17 cellular contexts compared by ENCODE assay signal in genomic region chr12:110548678-110549077, GRCh38. TPM values are rescaled to one million over a fixed set of nuclear protein-coding genes. Genes with fewer than 3 reads are reported as not detected.
DNase-seq lines count a peak whose midpoint lies in the region; ATAC-seq and TF ChIP-seq lines count a peak whose summit lies in the region.
"Had no signal": no experiment of that assay in that cellular context is flagged by ENCODE, and none has a peak within 500 bp of the region (broad histone marks: within the 10 kb centered on the region; RNA-seq: fewer than 3 reads in every experiment).

No MANE protein-coding gene starts in this region.

- no peaks in the 10 kb centered on the region for H3K9me2 ChIP-seq in SK-N-SH

- H3K9ac ChIP-seq in SK-N-SH (no peak overlapping the region), adipocyte (ENCODE audit: low read length) (peak overlapping the region; percentile 27)
- H3K9ac ChIP-seq: parathyroid adenoma had no signal

- H3K9me3 Mint-ChIP-seq in stimulated activated naive B cell treated with anti-CD40 and anti-IgM and Interleukin-4, amounts not matched to agents 10 μg/mL and 1 μg/mL and 100 μg/mL, for 72 hours = no peaks in the 10 kb centered on the region
- H3K9me3 Mint-ChIP-seq: T-helper 2 cell treated with Interferon-gamma antibody and Interleukin-4, amounts not matched to agents 5 μg/mL and 100 μg/mL, for 36 hours had no signal

- TF ChIP-seq CTCF in SK-N-SH (IDR thresholded peaks at IDR 0.05) = no peak
- no peak for TF ChIP-seq CTCF in heart right ventricle (IDR thresholded peaks at IDR 0.05)

- WGBS in SK-N-SH (ENCODE audit: low lambda C conversion rate) = 74% methylated on average over 6 of the region's 7 CpGs
- WGBS in heart right ventricle, 2 donors = 55 to 69% methylated on average over 7 of the region's 7 CpGs

- peak overlapping the region; percentile 72 for H3K27ac Mint-ChIP-seq in stimulated activated naive B cell treated with anti-CD40 and anti-IgM and Interleukin-4, amounts not matched to agents 10 μg/mL and 1 μg/mL and 100 μg/mL, for 72 hours
- H3K27ac Mint-ChIP-seq: T-helper 2 cell treated with Interferon-gamma antibody and Interleukin-4, amounts not matched to agents 5 μg/mL and 100 μg/mL, for 36 hours had no signal

- peaks cover 25 to 57% of the 10 kb centered on the region in 2 donors for H3K4me1 Mint-ChIP-seq in stimulated activated naive B cell treated with anti-CD40 and anti-IgM and Interleukin-4, amounts not matched to agents 10 μg/mL and 1 μg/mL and 100 μg/mL, for 72 hours

- peaks cover 30% of the 10 kb centered on the region for H4K20me1 ChIP-seq in SK-N-SH (ENCODE audit: insufficient read depth)

- no peak for TF ChIP-seq EP300 in SK-N-SH (IDR thresholded peaks at IDR 0.05; ENCODE audit: borderline replicate concordance in 1 of 2, low read depth in 1 of 2, low read length in 1 of 2)

- CTCF ChIA-PET in SK-N-SH (lab: Yijun Ruan, JAX) = interaction anchor here (0.9 to 6.9 kb wide), 5 partner anchors 38 to 108 kb away, joined by 3 to 87 read pairs (median 4); partner anchors contain the start of genes ARPC3 and FAM216A

- TF ChIP-seq RAD21 in SK-N-SH (IDR thresholded peaks at IDR 0.05; ENCODE audit: low read length) = no peak

- POLR2A ChIA-PET in SK-N-SH (lab: Yijun Ruan, JAX) = interaction anchor here (0.5 kb wide), 1 partner anchor 81 kb away, joined by 4 read pairs; the partner anchor contains the start of gene GPN3

- H3K4me3 Mint-ChIP-seq in stimulated activated naive B cell treated with anti-CD40 and anti-IgM and Interleukin-4, amounts not matched to agents 10 μg/mL and 1 μg/mL and 100 μg/mL, for 72 hours = no peak overlapping the region
- H3K4me3 Mint-ChIP-seq: T-helper 2 cell treated with Interferon-gamma antibody and Interleukin-4, amounts not matched to agents 5 μg/mL and 100 μg/mL, for 36 hours had no signal

- H3K9me3 ChIP-seq in SK-N-SH (no peaks in the 10 kb centered on the region), adipocyte (ENCODE audit: control insufficient read depth, low read length) (no peaks in the 10 kb centered on the region), heart right ventricle (no peaks in the 10 kb centered on the region)

- H3K36me3 Mint-ChIP-seq in stimulated activated naive B cell treated with anti-CD40 and anti-IgM and Interleukin-4, amounts not matched to agents 10 μg/mL and 1 μg/mL and 100 μg/mL, for 72 hours = peaks cover 33 to 46% of the 10 kb centered on the region in 2 donors

- peaks cover 36% of the 10 kb centered on the region for H3K79me2 ChIP-seq in SK-N-SH (ENCODE audit: insufficient read depth)

- peaks cover 42% of the 10 kb centered on the region for H3F3A ChIP-seq in SK-N-SH (replicated peaks; ENCODE audit: insufficient read depth)

- H3K36me3 ChIP-seq in SK-N-SH (replicated peaks in 1 of 2; ENCODE audit: control insufficient read depth in 1 of 2, insufficient read depth in 2 of 2, low read length in 1 of 2) (peaks cover 5 to 18% of the 10 kb centered on the region in 2 experiments), adipocyte (ENCODE audit: control insufficient read depth, insufficient read depth, low read length, severe bottlenecking) (peaks cover 15% of the 10 kb centered on the region), heart right ventricle (peaks cover 0 to 54% (median 0%) of the 10 kb centered on the region in 9 donors)

- peaks cover 3 to 21% of the 10 kb centered on the region in 2 experiments; a peak in 3 of 4 replicates for H3K4me1 ChIP-seq in SK-N-SH (ENCODE audit: control insufficient read depth in 1 of 2, insufficient read depth in 2 of 2, low read depth in 1 of 2, low read length in 1 of 2)
- peaks cover 58% of the 10 kb centered on the region for H3K4me1 ChIP-seq in adipocyte (ENCODE audit: control insufficient read depth, insufficient read depth, low read length)
- peaks cover 5 to 74% (median 44%) of the 10 kb centered on the region in 9 donors for H3K4me1 ChIP-seq in heart right ventricle

- H3K27ac ChIP-seq in SK-N-SH (ENCODE audit: low read depth in 2 of 2, low read length in 1 of 2) (peak overlapping the region in 1 of 2 experiments; percentile 5; a peak in 1 of 4 replicates), heart right ventricle (peak overlapping the region in 9 of 10 donors; percentile 26 to 75 (median 54))
- H3K27ac ChIP-seq: 22Rv1, parathyroid adenoma had no signal

- H3K27me3 ChIP-seq in SK-N-SH (ENCODE audit: insufficient read depth) (no peaks in the 10 kb centered on the region), adipocyte (replicated peaks; ENCODE audit: control insufficient read depth, insufficient read depth, low read length) (no peaks in the 10 kb centered on the region), heart right ventricle (no peaks in the 10 kb centered on the region)

- H3K27me3 Mint-ChIP-seq in stimulated activated naive B cell treated with anti-CD40 and anti-IgM and Interleukin-4, amounts not matched to agents 10 μg/mL and 1 μg/mL and 100 μg/mL, for 72 hours = no peaks in the 10 kb centered on the region

- no peak overlapping the region for H2AFZ ChIP-seq in SK-N-SH (ENCODE audit: low read depth)
- H2AFZ ChIP-seq: parathyroid adenoma had no signal

- no peak overlapping the region for H3K4me2 ChIP-seq in SK-N-SH

- no peak for DNase-seq in SK-N-SH
- peak; percentile 41 for DNase-seq in adipocyte (ENCODE audit: low read depth)
- DNase-seq in heart right ventricle = no peak
- no peak for DNase-seq in stimulated activated naive B cell treated with anti-CD40 and anti-IgM and Interleukin-4, amounts not matched to agents 10 μg/mL and 1 μg/mL and 100 μg/mL, for 72 hours
- no peak for DNase-seq in stimulated activated CD8-positive, alpha-beta memory T cell treated with anti-CD3 and anti-CD28 coated beads, Interleukin-4, amount 100 ng/mL, for 48 hours
- DNase-seq in stimulated activated CD4-positive, alpha-beta T cell treated with anti-CD3 and anti-CD28 coated beads, Interleukin-2, amount 100 ng/mL, for 48 hours = no peak
- DNase-seq: effector CD4-positive, alpha-beta T cell; GF-D8; NCI-H2081 treated with DMSO at 0.1 percent for 48 hours; NCI-H82; RPMI8226; trophoblast cell had no signal

- ATAC-seq in SK-N-SH treated with all-trans-retinoic acid at 6 μM for 48 hours (no peak), heart right ventricle (peak in 7 of 8 donors; percentile 18 to 59 (median 55)), HG03521 (IDR thresholded peaks at IDR 0.05; ENCODE audit: unreplicated experiment) (no peak)
- no peak for ATAC-seq in stimulated activated naive B cell treated with anti-CD40 and anti-IgM and Interleukin-4, amounts not matched to agents 10 μg/mL and 1 μg/mL and 100 μg/mL, for 72 hours (replicated peaks)

- H3K4me3 ChIP-seq in SK-N-SH (ENCODE audit: low read depth in 2 of 2, low read length in 1 of 2) (no peak overlapping the region), adipocyte (ENCODE audit: low read length) (no peak overlapping the region), heart right ventricle (no peak overlapping the region)

- intact Hi-C loops in heart right ventricle (cut with DNase I) = loop anchor here in 2 of 10 donors (5.0 kb wide), 1 partner anchor 34 kb away; the partner anchor contains the start of gene PPTC7 (in 2 of the 2)

TF ChIP-seq in SK-N-SH, 30 proteins besides CTCF, POLR2A, EP300 and RAD21:
- TF ChIP-seq, protein P1, sequence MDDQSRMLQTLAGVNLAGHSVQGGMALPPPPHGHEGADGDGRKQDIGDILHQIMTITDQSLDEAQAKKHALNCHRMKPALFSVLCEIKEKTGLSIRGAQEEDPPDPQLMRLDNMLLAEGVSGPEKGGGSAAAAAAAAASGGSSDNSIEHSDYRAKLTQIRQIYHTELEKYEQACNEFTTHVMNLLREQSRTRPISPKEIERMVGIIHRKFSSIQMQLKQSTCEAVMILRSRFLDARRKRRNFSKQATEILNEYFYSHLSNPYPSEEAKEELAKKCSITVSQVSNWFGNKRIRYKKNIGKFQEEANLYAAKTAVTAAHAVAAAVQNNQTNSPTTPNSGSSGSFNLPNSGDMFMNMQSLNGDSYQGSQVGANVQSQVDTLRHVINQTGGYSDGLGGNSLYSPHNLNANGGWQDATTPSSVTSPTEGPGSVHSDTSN (IDR thresholded peaks at IDR 0.05) = no peak
- 0 out of 2 replicates have a peak, but pooled peaks have one; percentile 6 for TF ChIP-seq TCF12 (IDR thresholded peaks at IDR 0.05)

TF ChIP-seq in SK-N-SH treated with all-trans-retinoic acid at 6 μM for 48 hours, 23 proteins besides CTCF, POLR2A, EP300 and RAD21:
- TF ChIP-seq BACH2 (CRISPR knock-in tag; IDR thresholded peaks at IDR 0.05; ENCODE audit: borderline replicate concordance) (no peak), CSDC2 (CRISPR knock-in tag; IDR thresholded peaks at IDR 0.05) (no peak)

RNA-seq across cellular contexts. Expression of gene PPTC7, which starts 34.4 kb away (rescaled TPM):
- polyA plus RNA-seq in SK-N-SH (2012; rRNA removed) (9.6 and 14.0 TPM in 2 replicates), heart right ventricle (10 to 100 TPM; 18.9 to 20.4 TPM)
- polyA plus RNA-seq in SK-N-SH (2012; cell fraction: cytosol; rRNA removed) = 13.7 and 14.2 TPM in 2 replicates
- polyA plus RNA-seq in SK-N-SH (2012; cell fraction: nucleus; rRNA removed) = 4.8 and 9.6 TPM in 2 replicates
- 100 to 1,000 TPM in 1 of 10 donors, 10 to 100 TPM in 9; 66.0 to 162 (median 79.4) TPM for total RNA-seq in heart right ventricle

RNA-seq across cellular contexts. Expression of gene RAD9B, which starts 46.5 kb away (rescaled TPM):
- polyA plus RNA-seq in SK-N-SH (2012; rRNA removed) (0.15 and 0.20 TPM in 2 replicates), heart right ventricle (1 to 10 TPM in 1 of 2 donors, not detected in 1; 4.9 TPM)
- polyA plus RNA-seq in SK-N-SH (2012; cell fraction: cytosol; rRNA removed) = 0.24 and 0.26 TPM in 2 replicates
- 0.25 and 0.29 TPM in 2 replicates for polyA plus RNA-seq in SK-N-SH (2012; cell fraction: nucleus; rRNA removed)
- total RNA-seq in heart right ventricle = 1 to 10 TPM in 4 of 10 donors, under 1 TPM in 6; 0.23 to 1.6 (median 0.95) TPM

RNA-seq across cellular contexts. Expression of gene VPS29, which starts 46.8 kb away (rescaled TPM):
- polyA plus RNA-seq in SK-N-SH (2012; rRNA removed) = 110 and 131 TPM in 2 replicates
- polyA plus RNA-seq in SK-N-SH (2012; cell fraction: cytosol; rRNA removed) = 127 and 168 TPM in 2 replicates
- 101 and 209 TPM in 2 replicates for polyA plus RNA-seq in SK-N-SH (2012; cell fraction: nucleus; rRNA removed)
- 100 to 1,000 TPM in 2 of 10 donors, 10 to 100 TPM in 8; 83.7 to 117 (median 91.5) TPM for total RNA-seq in heart right ventricle
- 100 to 1,000 TPM in 1 of 2 donors, 10 to 100 TPM in 1; 84.0 to 175 TPM for polyA plus RNA-seq in heart right ventricle

Comparison
In these comparisons a context has a peak if more than half of its experiments do, and no peak if none do; other contexts are left out.
1. ATAC-seq: peak in heart right ventricle (7 of 8); none in SK-N-SH treated with all-trans-retinoic acid at 6 μM for 48 hours (single experiment), stimulated activated naive B cell treated with anti-CD40 and anti-IgM and Interleukin-4, amounts not matched to agents 10 μg/mL and 1 μg/mL and 100 μg/mL, for 72 hours (0 of 2) and HG03521 (single experiment).